19 cellular contexts compared by ENCODE assay signal in the genomic region with DNA sequence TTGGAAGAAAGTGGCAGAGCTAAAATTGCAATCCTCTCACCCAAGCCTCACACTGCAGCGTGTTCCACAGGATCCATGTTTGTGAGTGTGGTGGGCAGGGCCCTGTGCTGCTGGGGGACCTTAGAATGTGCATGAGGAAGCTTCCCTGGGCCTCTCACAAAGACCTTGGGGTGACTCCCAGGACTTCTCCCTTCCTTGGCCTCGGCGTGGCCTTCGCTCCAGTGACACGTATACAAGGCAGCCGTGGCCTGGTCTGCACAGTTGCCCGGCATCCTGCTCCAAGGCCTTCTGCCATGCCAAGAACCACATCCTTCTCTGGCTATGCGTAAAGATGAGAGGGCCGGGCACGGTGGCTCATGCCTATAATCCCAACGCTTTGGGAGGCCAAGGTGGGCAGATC.
"Had no signal": no experiment of that assay in that cellular context is flagged by ENCODE, and none has a peak within 500 bp of the region (broad histone marks: within the 10 kb centered on the region; RNA-seq: fewer than 3 reads in every experiment).

No MANE protein-coding gene starts in this region.

- DNase-seq: colonic mucosa; dermis blood vessel endothelial cell; effector memory CD8-positive, alpha-beta T cell; foreskin fibroblast; gastrocnemius medialis; natural killer cell; pancreas; stimulated activated CD4-positive, alpha-beta T cell treated with anti-CD3 and anti-CD28 coated beads, Interleukin-12 subunit alpha, Interleukin-12 subunit beta, amount 100 ng/mL, for 4 hours; stimulated activated CD4-positive, alpha-beta T cell treated with anti-CD3 and anti-CD28 coated beads, Interleukin-1b, Interleukin-23, amount 100 ng/mL, for 48 hours; stimulated activated CD4-positive, alpha-beta T cell treated with anti-CD3 and anti-CD28 coated beads, Interleukin-4, amount 100 ng/mL, for 1 hour; stimulated activated naive CD4-positive, alpha-beta T cell treated with Interleukin-2 at 50 U/mL for 16 hours; stomach; thyroid gland; trophoblast cell had no signal

- H3K36me3 ChIP-seq: colonic mucosa, gastrocnemius medialis, neutrophil, pancreas, right lobe of liver, stomach, thyroid gland had no signal

- H3K4me2 ChIP-seq: smooth muscle cell had no signal

- H3K4me1 ChIP-seq: colonic mucosa, gastrocnemius medialis, pancreas, right lobe of liver, thyroid gland had no signal

- H3K9me3 ChIP-seq: colonic mucosa, gastrocnemius medialis, neutrophil, pancreas, right lobe of liver, stomach, thyroid gland had no signal

- H3K4me3 ChIP-seq: colonic mucosa, gastrocnemius medialis, lung, pancreas, right lobe of liver, smooth muscle cell, stomach, thyroid gland had no signal

- ATAC-seq: effector memory CD8-positive, alpha-beta T cell; gastrocnemius medialis; natural killer cell; pancreas; right lobe of liver; stimulated activated effector memory CD8-positive, alpha-beta T cell treated with anti-CD3 and anti-CD28 coated beads, Interleukin-12 subunit alpha, Interleukin-12 subunit beta, amount 100 ng/mL, for 72 hours had no signal

- H3K27me3 ChIP-seq: colonic mucosa, gastrocnemius medialis, neutrophil, right lobe of liver, thyroid gland had no signal

- H3K27ac ChIP-seq: colonic mucosa, gastrocnemius medialis, neutrophil, pancreas, right lobe of liver, stomach, thyroid gland had no signal
